10 cellular contexts compared by ENCODE assay signal in the genomic region with DNA sequence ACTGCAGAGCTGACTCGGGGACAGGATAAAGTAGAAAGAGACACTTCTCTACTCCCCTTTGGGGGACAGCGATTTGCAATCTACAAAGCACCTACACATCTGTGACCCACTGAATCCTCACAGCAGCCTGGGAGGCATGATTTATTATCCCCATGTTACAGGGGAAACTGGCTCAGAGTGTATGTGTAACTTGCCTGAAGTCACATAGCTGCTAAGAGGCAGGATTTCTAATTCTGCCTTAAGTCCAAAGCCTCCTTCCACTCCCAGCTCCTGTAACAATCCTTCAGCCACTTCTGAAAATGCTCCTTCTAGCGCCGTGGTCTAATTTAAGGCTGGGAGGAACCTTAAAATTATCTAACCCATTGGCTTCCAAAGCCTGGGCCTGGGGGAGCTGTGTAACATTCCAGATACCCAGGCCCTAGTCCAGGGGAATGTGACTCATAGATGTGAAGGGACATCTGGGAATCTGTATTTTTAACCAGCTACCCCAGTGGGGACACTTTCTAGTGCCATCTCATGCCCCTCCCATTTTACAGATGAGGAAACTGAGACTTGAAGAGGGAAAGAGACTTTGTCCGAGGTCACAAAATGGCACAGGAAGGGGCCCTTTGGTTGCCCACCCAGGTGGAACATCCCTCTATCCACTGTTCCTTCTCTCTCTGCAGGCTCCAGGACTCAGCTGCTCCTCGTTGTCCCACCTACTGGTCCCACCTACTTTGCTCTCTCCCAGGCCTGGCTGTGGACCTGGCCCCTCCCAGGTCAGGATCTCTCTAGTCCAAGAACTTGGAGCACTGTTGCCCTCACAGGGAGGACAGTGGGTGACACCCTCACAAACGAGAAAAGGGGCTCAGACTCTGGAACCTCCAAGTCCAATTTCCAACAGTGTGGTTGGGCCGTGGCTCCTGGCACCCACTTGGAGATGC. TPM values are rescaled to one million over a fixed set of nuclear protein-coding genes. Genes with fewer than 3 reads are reported as not detected.
A peak's percentile ranks its signal among the peaks of the same experiment; 100 is the strongest.
DNase-seq lines count a peak whose midpoint lies in the region; ATAC-seq and TF ChIP-seq lines count a peak whose summit lies in the region.
"Had no signal": no experiment of that assay in that cellular context is flagged by ENCODE, and none has a peak within 500 bp of the region (broad histone marks: within the 10 kb centered on the region; RNA-seq: fewer than 3 reads in every experiment).

No MANE protein-coding gene starts in this region.

- peaks cover 3% of the 10 kb centered on the region for H3F3A ChIP-seq in PC-3 (ENCODE audit: low read length, unreplicated experiment)

- DNase-seq in PC-3 (no peak), caudate nucleus (lab: John Stamatoyannopoulos, UW) (no peak), testis (peak; percentile 77), DMS79 treated with DMSO at 0.1 percent for 48 hours (lab: John Stamatoyannopoulos, UW) (no peak), CD1c-positive myeloid dendritic cell (ENCODE audit: extremely low spot score) (no peak)
- DNase-seq: activated CD4-positive, alpha-beta T cell treated with anti-CD3 and anti-CD28 coated beads, Interleukin-2, amount 50 U/mL, for 48 hours; effector memory CD4-positive, alpha-beta T cell; NCI-H1048 had no signal

- POLR2A ChIA-PET in PC-3 (lab: Charles Lee; ENCODE audit: unreplicated experiment) = no interaction called here

- H3K9me2 ChIP-seq in PC-3 (replicated peaks; ENCODE audit: low read length) = no peaks in the 10 kb centered on the region

- H3K9me3 ChIP-seq in PC-3 (ENCODE audit: low read length) (no peaks in the 10 kb centered on the region), mesodermal cell (ENCODE audit: control insufficient read depth, low read length) (no peaks in the 10 kb centered on the region), testis (no peaks in the 10 kb centered on the region)

- ATAC-seq in PC-3 (no peak), GM21390 (IDR thresholded peaks at IDR 0.05; ENCODE audit: unreplicated experiment) (no peak)

- H3K27me3 ChIP-seq in PC-3 (ENCODE audit: low read length) = no peaks in the 10 kb centered on the region
- H3K27me3 ChIP-seq in testis = no peaks in the 10 kb centered on the region

- peaks cover 25% of the 10 kb centered on the region for H3K36me3 ChIP-seq in PC-3 (ENCODE audit: low read depth, low read length)
- peaks cover 71% of the 10 kb centered on the region for H3K36me3 ChIP-seq in mesodermal cell (ENCODE audit: control insufficient read depth, insufficient read depth, low read length)
- no peaks in the 10 kb centered on the region for H3K36me3 ChIP-seq in testis (ENCODE audit: low read depth, missing control alignments)

- H3K79me2 ChIP-seq in PC-3 (ENCODE audit: low read length) = peaks cover 10% of the 10 kb centered on the region

- WGBS in mesodermal cell (ENCODE audit: insufficient coverage in 2 of 2), 2 experiments = 81 to 90% methylated on average over 2 to 4 of the region's 8 CpGs
- WGBS in testis, 2 donors = 40 to 50% methylated on average over 6 to 8 of the region's 8 CpGs

- no peaks in the 10 kb centered on the region for H4K20me1 ChIP-seq in PC-3 (ENCODE audit: low read length)

- H3K4me2 ChIP-seq in PC-3 (ENCODE audit: low read length) = no peak overlapping the region

- CTCF ChIA-PET in PC-3 (lab: Charles Lee) = interaction anchor here (0.5 kb wide), 1 partner anchor 149 kb away, joined by 7 read pairs; no protein-coding TSS in a partner anchor

- H3K27ac ChIP-seq in PC-3 (ENCODE audit: low read length) (0 out of 2 replicates have a peak overlapping the region, but pooled peaks have one; percentile 20), caudate nucleus (ENCODE audit: low read depth, low read length) (peak overlapping the region; percentile 64), mesodermal cell (ENCODE audit: low read depth, low read length, severe bottlenecking) (peak overlapping the region; percentile 42), testis (peak overlapping the region; percentile 69 to 86)

- TF ChIP-seq POLR2A in testis (IDR thresholded peaks at IDR 0.05) = no peak

- H3K4me1 ChIP-seq in PC-3 (ENCODE audit: insufficient read depth, low read length) (peaks cover 21% of the 10 kb centered on the region), mesodermal cell (ENCODE audit: control insufficient read depth, insufficient read depth, low read length, poor library complexity, severe bottlenecking) (peaks cover 45% of the 10 kb centered on the region), testis (peaks cover 43% of the 10 kb centered on the region)

- no peak overlapping the region for H3K4me3 ChIP-seq in PC-3 (ENCODE audit: low read length)
- H3K4me3 ChIP-seq in mesodermal cell (ENCODE audit: extremely low read depth, insufficient read depth, low read length, poor library complexity, severe bottlenecking) = no peak overlapping the region
- no peak overlapping the region for H3K4me3 ChIP-seq in testis

- intact Hi-C loops in PC-3 (cut with micrococcal nuclease) = loop anchor here (5.0 to 10.0 kb wide), 2 partner anchors 107 to 140 kb away; no protein-coding TSS in a partner anchor
- intact Hi-C loops in testis (cut with DNase I; ENCODE audit: low total_unique reads) = loop anchor here (5.0 kb wide), 1 partner anchor 47 kb away; the partner anchor contains the start of gene AHDC1

- no peak overlapping the region for H2AFZ ChIP-seq in PC-3 (ENCODE audit: low read length)

- BruUV-seq in PC-3 (replicated peaks; lab: Mats Ljungman, UMichigan) = no TSS peak

- H3K9ac ChIP-seq in PC-3 (ENCODE audit: low read length) = no peak overlapping the region

- TF ChIP-seq CTCF in PC-3 (conservative IDR thresholded peaks at IDR 0.05; ENCODE audit: low read depth, low read length) (no peak), testis (IDR thresholded peaks at IDR 0.05) (no peak)

RNA-seq across cellular contexts. Expression of gene AHDC1, which starts 48.9 kb away (rescaled TPM):
- total RNA-seq in PC-3 (2014; rRNA removed) (15.2 and 20.4 TPM in 2 replicates), testis (10 to 100 TPM; 73.7 to 86.8 TPM)
- 44.6 TPM for polyA plus RNA-seq in mesodermal cell (2013, experiment 1 of 2)
- 35.0 TPM for polyA plus RNA-seq in mesodermal cell (2013, experiment 2 of 2)
- polyA plus RNA-seq in testis (ENCODE audit: insufficient read depth, low read depth, low replicate concordance) = 32.5 TPM

Comparison
In these comparisons a context has a peak if more than half of its experiments do, and no peak if none do; other contexts are left out.
1. H3K27ac ChIP-seq: peak in every context shown above with its lines; median percentile 78 in testis; 64 in caudate nucleus; 42 in mesodermal cell; 20 in PC-3.